In genomic region chr17:61217878-61218437, GRCh38 we compare ENCODE assay signal across 21 cellular contexts.
DNase-seq lines count a peak whose midpoint lies in the region; ATAC-seq and TF ChIP-seq lines count a peak whose summit lies in the region.
"Had no signal": no experiment of that assay in that cellular context is flagged by ENCODE, and none has a peak within 500 bp of the region (broad histone marks: within the 10 kb centered on the region; RNA-seq: fewer than 3 reads in every experiment).

No MANE protein-coding gene starts in this region.

- H3K4me1 Mint-ChIP-seq in WTC11 = peaks cover 17% of the 10 kb centered on the region

- H3K4ac ChIP-seq in mesendoderm (ENCODE audit: low read depth, low read length) = no peak overlapping the region

- no peak overlapping the region for H2BK120ac ChIP-seq in mesendoderm (ENCODE audit: low read depth, low read length)

- H3K9me3 Mint-ChIP-seq in WTC11 = no peaks in the 10 kb centered on the region
- H3K9me3 Mint-ChIP-seq: activated B cell treated with CpG ODN at 0.5 μM for 24 hours; brain; stimulated activated naive CD8-positive, alpha-beta T cell treated with anti-CD3 and anti-CD28 coated beads, Interleukin-15, amount 100 ng/mL, for 72 hours; T-helper 2 cell treated with Interferon-gamma antibody and Interleukin-4, amounts not matched to agents 5 μg/mL and 100 μg/mL, for 36 hours; type B pancreatic cell had no signal

- H2BK15ac ChIP-seq in mesendoderm (replicated peaks; ENCODE audit: low read depth) = no peak overlapping the region

- H3K23ac ChIP-seq in mesendoderm (ENCODE audit: low read length) = no peak overlapping the region

- no peaks in the 10 kb centered on the region for H3K27me3 Mint-ChIP-seq in WTC11 (ENCODE audit: low read depth)
- H3K27me3 Mint-ChIP-seq: activated B cell treated with CpG ODN at 0.5 μM for 24 hours; stimulated activated naive CD8-positive, alpha-beta T cell treated with anti-CD3 and anti-CD28 coated beads, Interleukin-15, amount 100 ng/mL, for 72 hours; type B pancreatic cell had no signal

- no peak overlapping the region for H2BK5ac ChIP-seq in mesendoderm (ENCODE audit: low read length)

- H3K36me3 ChIP-seq in heart left ventricle (no peaks in the 10 kb centered on the region), mesendoderm (ENCODE audit: control insufficient read depth, insufficient read depth, low read length) (no peaks in the 10 kb centered on the region), transverse colon (no peaks in the 10 kb centered on the region)
- H3K36me3 ChIP-seq: BLaER1 had no signal

- no peak for TF ChIP-seq CTCF in heart left ventricle (IDR thresholded peaks at IDR 0.05)
- no peak for TF ChIP-seq CTCF in WTC11 (IDR thresholded peaks at IDR 0.05)
- TF ChIP-seq CTCF in transverse colon (IDR thresholded peaks at IDR 0.05) = no peak

- in situ Hi-C loops in transverse colon (cut with MboI; ENCODE audit: low pct_ligation_motif_present in 1 of 4, low pct_unique_long_range_greater_than_20kb in 1 of 4, low sequenced_read_pairs in 3 of 4) = no loop called here

- DNase-seq in heart left ventricle (no peak), Right ventricle myocardium superior (no peak), WTC11 (ENCODE audit: low spot score) (no peak), mesendoderm (peak; percentile 23), transverse colon (no peak), NCI-H2171 treated with DMSO at 0.1 percent for 48 hours (lab: John Stamatoyannopoulos, UW) (no peak)
- DNase-seq: activated B cell treated with CpG ODN at 0.5 μM for 24 hours; activated CD4-positive, alpha-beta T cell treated with anti-CD3 and anti-CD28 coated beads, Interleukin-2, amount 50 U/mL, for 4 hours; activated gamma-delta T cell treated with Interleukin-2 at 50 U/mL for 16 hours; activated T-cell treated with anti-CD3 and anti-CD28 coated beads for 4 hours; Calu3; glutamatergic neuron; NCI-H524; stimulated activated CD4-positive, alpha-beta T cell treated with anti-CD3 and anti-CD28 coated beads, Interleukin-12 subunit alpha, Interleukin-12 subunit beta, amount 100 ng/mL, for 4 hours had no signal

- H3K4me3 ChIP-seq in heart left ventricle (no peak overlapping the region), mesendoderm (ENCODE audit: low read length) (no peak overlapping the region), transverse colon (no peak overlapping the region)
- H3K4me3 ChIP-seq: BLaER1 had no signal

- CTCF ChIA-PET in WTC11 (lab: Charles Lee) = no interaction called here

- H3K18ac ChIP-seq in mesendoderm (ENCODE audit: low read length) = no peak overlapping the region

- intact Hi-C loops in heart left ventricle (cut with DNase I) = no loop called here
- intact Hi-C loops in Right ventricle myocardium superior (cut with DNase I) = no loop called here
- intact Hi-C loops in transverse colon (cut with DNase I; ENCODE audit: low total_unique reads) = no loop called here

- H3K27ac ChIP-seq in heart left ventricle (peak overlapping the region in 9 of 12 donors; percentile 6 to 73 (median 40)), mesendoderm (ENCODE audit: low read depth, low read length) (no peak overlapping the region), transverse colon (peak overlapping the region; percentile 19 to 49 (median 40))
- H3K27ac ChIP-seq: BLaER1 had no signal

- H3K9me3 ChIP-seq in heart left ventricle (no peaks in the 10 kb centered on the region), transverse colon (no peaks in the 10 kb centered on the region)
- H3K9me3 ChIP-seq: BLaER1 had no signal

- WGBS in heart left ventricle, 4 donors = 86 to 92% (median 90%) methylated on average over 4 of the region's 4 CpGs
- no CpG with 5 or more reads among the region's 4 CpGs for WGBS in mesendoderm (ENCODE audit: extremely low coverage, insufficient coverage, low lambda C conversion rate)
- 57 to 86% methylated on average over 1 to 4 of the region's 4 CpGs for WGBS in transverse colon (ENCODE audit: low coverage in 1 of 2), 2 donors

- H3K56ac ChIP-seq in mesendoderm (ENCODE audit: low read length) = no peak overlapping the region

- no peak overlapping the region for H3K4me3 Mint-ChIP-seq in WTC11
- H3K4me3 Mint-ChIP-seq: activated B cell treated with CpG ODN at 0.5 μM for 24 hours; brain; stimulated activated naive CD8-positive, alpha-beta T cell treated with anti-CD3 and anti-CD28 coated beads, Interleukin-15, amount 100 ng/mL, for 72 hours; type B pancreatic cell had no signal

- POLR2A ChIA-PET in WTC11 (lab: Charles Lee) = interaction anchor here (0.5 to 0.6 kb wide), 2 partner anchors 8 to 1935 kb away, joined by 3 to 4 read pairs; no protein-coding TSS in a partner anchor

- H3K4me2 ChIP-seq in mesendoderm (ENCODE audit: low read length) = no peak overlapping the region
- H3K4me2 ChIP-seq: BLaER1 had no signal

- ATAC-seq in heart left ventricle (peak in 1 of 4 donors; percentile 14), Right ventricle myocardium superior (ENCODE audit: poor library complexity) (no peak), WTC11 (peak; percentile 59), HG02840 (IDR thresholded peaks at IDR 0.05; ENCODE audit: low FRiP score, unreplicated experiment) (no peak), HG03439 (IDR thresholded peaks at IDR 0.05; ENCODE audit: unreplicated experiment) (no peak)

- no peaks in the 10 kb centered on the region for H3K79me1 ChIP-seq in mesendoderm (ENCODE audit: low read length)

- H4K8ac ChIP-seq in mesendoderm (ENCODE audit: low read depth, low read length) = no peak overlapping the region

- TF ChIP-seq EP300 in transverse colon (IDR thresholded peaks at IDR 0.05; ENCODE audit: low read depth) = no peak

- no peaks in the 10 kb centered on the region for H3K36me3 Mint-ChIP-seq in WTC11
- H3K36me3 Mint-ChIP-seq: brain, type B pancreatic cell had no signal

- H4K5ac ChIP-seq in mesendoderm (ENCODE audit: low read length) = no peak overlapping the region

- H3K4me1 ChIP-seq in heart left ventricle (peaks cover 0 to 46% (median 9%) of the 10 kb centered on the region in 12 donors), mesendoderm (ENCODE audit: control insufficient read depth, low read depth, low read length) (no peaks in the 10 kb centered on the region), transverse colon (peaks cover 0 to 4% (median 0%) of the 10 kb centered on the region in 4 donors)

- no peaks in the 10 kb centered on the region for H3K27me3 ChIP-seq in heart left ventricle
- no peaks in the 10 kb centered on the region for H3K27me3 ChIP-seq in mesendoderm (ENCODE audit: insufficient read depth, low read length, poor library complexity)
- no peaks in the 10 kb centered on the region for H3K27me3 ChIP-seq in transverse colon
- H3K27me3 ChIP-seq: BLaER1 had no signal

- no peaks in the 10 kb centered on the region for H3K79me2 ChIP-seq in mesendoderm (ENCODE audit: control insufficient read depth, insufficient read depth, low read length)

- H3K9ac ChIP-seq in mesendoderm (ENCODE audit: low read length) = no peak overlapping the region
- H3K9ac ChIP-seq: BLaER1 had no signal

- H2AK5ac ChIP-seq in mesendoderm (ENCODE audit: low read length) = no peak overlapping the region

- TF ChIP-seq POLR2A in heart left ventricle (IDR thresholded peaks at IDR 0.05) = no peak
- no peak for TF ChIP-seq POLR2A in transverse colon (IDR thresholded peaks at IDR 0.05)

- H3K27ac Mint-ChIP-seq in WTC11 = peak overlapping the region; percentile 79
- H3K27ac Mint-ChIP-seq: activated B cell treated with CpG ODN at 0.5 μM for 24 hours, brain, type B pancreatic cell had no signal

TF ChIP-seq in WTC11, 78 proteins besides CTCF, POLR2A, EP300 and RAD21 (continues in another document):
- TF ChIP-seq USF2 (CRISPR knock-in tag; IDR thresholded peaks at IDR 0.05) (no peak), TP53 (CRISPR knock-in tag; IDR thresholded peaks at IDR 0.05) (no peak), SMAD3 (CRISPR knock-in tag; IDR thresholded peaks at IDR 0.05; ENCODE audit: borderline replicate concordance) (no peak), CDX4 (CRISPR knock-in tag; IDR thresholded peaks at IDR 0.05; ENCODE audit: borderline replicate concordance) (no peak), AR (CRISPR knock-in tag; IDR thresholded peaks at IDR 0.05) (no peak), ETV6 (CRISPR knock-in tag; IDR thresholded peaks at IDR 0.05) (no peak)
